In the genomic region with DNA sequence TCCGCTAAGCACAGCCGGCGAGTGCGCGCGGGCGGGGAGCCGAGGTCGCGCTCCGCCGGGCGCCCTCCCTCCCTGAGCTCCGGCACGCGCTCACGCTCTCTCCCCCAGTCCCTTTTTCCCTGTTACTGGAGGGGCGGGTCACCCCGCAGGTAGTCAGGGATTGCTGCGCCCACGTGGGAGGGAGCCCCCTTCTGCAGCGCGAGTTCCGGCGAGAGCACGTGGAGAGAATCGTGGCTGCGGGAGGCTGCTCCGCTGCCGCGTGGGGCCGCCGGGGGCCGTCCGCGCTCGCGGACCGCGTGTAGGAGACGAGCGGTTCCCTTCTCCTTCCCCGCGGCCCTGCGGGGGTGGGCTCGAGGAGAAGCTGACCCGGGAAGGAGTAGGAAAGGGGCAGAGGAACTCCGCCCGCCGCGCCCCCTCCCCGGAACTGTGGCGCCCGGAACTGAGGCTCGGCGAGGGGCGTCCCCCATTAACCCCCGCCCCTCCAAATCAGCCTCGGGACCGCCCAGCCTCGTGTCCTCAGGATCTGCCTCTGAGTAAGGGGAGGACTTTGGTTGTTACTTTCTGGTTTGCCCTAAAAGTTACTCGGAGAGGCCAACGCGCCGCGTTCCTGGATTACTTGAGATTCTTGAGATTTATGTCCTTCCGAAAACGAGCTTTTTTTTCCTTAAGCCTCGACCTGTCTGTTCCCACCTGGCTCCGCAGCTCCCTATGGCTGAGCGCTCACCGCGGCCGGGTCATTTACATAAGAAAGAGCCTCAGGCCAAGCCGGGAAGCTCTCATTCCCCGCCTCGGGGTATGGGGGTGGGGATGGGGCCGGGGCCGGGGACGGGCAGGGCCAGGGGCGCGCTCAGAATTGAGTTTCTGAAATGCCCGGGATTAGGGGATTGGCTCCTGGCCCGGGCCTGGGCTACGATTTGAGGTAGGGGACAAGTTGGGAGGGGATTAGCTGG, we compare ENCODE assay signal across 1 cellular context.
A peak's percentile ranks its signal among the peaks of the same experiment; 100 is the strongest.
TF ChIP-seq lines count a peak whose summit lies in the region.

No MANE protein-coding gene starts in this region.

TF ChIP-seq in HEK293, 187 proteins besides CTCF, POLR2A, EP300 and RAD21 (continued from another document and continues in another):
- TF ChIP-seq, protein P1, sequence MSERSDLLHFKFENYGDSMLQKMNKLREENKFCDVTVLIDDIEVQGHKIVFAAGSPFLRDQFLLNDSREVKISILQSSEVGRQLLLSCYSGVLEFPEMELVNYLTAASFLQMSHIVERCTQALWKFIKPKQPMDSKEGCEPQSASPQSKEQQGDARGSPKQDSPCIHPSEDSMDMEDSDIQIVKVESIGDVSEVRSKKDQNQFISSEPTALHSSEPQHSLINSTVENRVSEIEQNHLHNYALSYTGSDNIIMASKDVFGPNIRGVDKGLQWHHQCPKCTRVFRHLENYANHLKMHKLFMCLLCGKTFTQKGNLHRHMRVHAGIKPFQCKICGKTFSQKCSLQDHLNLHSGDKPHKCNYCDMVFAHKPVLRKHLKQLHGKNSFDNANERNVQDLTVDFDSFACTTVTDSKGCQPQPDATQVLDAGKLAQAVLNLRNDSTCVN (tag by site-specific recombination; optimal IDR thresholded peaks at IDR 0.05): peak; percentile 94
- no peak for TF ChIP-seq ZNF140 (tag by site-specific recombination; IDR thresholded peaks at IDR 0.05)
- TF ChIP-seq ZNF449 (tag by site-specific recombination; IDR thresholded peaks at IDR 0.05): no peak
- TF ChIP-seq ZNF311 (tag by site-specific recombination; IDR thresholded peaks at IDR 0.05; ENCODE audit: borderline replicate concordance): no peak
- TF ChIP-seq HIC1 (tag by site-specific recombination; IDR thresholded peaks at IDR 0.05): no peak
- no peak for TF ChIP-seq ZXDB (tag by site-specific recombination; IDR thresholded peaks at IDR 0.05)
- TF ChIP-seq KLF8 (tag by site-specific recombination; IDR thresholded peaks at IDR 0.05): peak; percentile 89
- TF ChIP-seq ZNF302 (tag by site-specific recombination; IDR thresholded peaks at IDR 0.05; ENCODE audit: low read depth): no peak
- TF ChIP-seq ZNF654 (tag by site-specific recombination; IDR thresholded peaks at IDR 0.05; ENCODE audit: low read depth): no peak
- no peak for TF ChIP-seq ZNF747 (tag by site-specific recombination; IDR thresholded peaks at IDR 0.05)
- TF ChIP-seq KLF17 (tag by site-specific recombination; IDR thresholded peaks at IDR 0.05): 0 out of 2 replicates have a peak, but pooled peaks have one; percentile 42
- no peak for TF ChIP-seq ZNF707 (tag by site-specific recombination; IDR thresholded peaks at IDR 0.05)
- peak; percentile 43; the same call in 1 of the 2 replicates for TF ChIP-seq ZNF518A (tag by site-specific recombination; conservative IDR thresholded peaks at IDR 0.05; ENCODE audit: low read depth)
- TF ChIP-seq SETDB1 (IDR thresholded peaks at IDR 0.05; ENCODE audit: insufficient read length, low read length): no peak
- TF ChIP-seq ZNF501 (tag by site-specific recombination; IDR thresholded peaks at IDR 0.05): 0 out of 2 replicates have a peak, but pooled peaks have one; percentile 41
- no peak; the same call in 1 of the 2 replicates for TF ChIP-seq YY1 (tag by site-specific recombination; IDR thresholded peaks at IDR 0.05)
- TF ChIP-seq PRDM1 (tag by site-specific recombination; IDR thresholded peaks at IDR 0.05): 0 out of 2 replicates have a peak, but pooled peaks have one; percentile 19
- no peak for TF ChIP-seq ZNF133 (tag by site-specific recombination; IDR thresholded peaks at IDR 0.05)
- no peak for TF ChIP-seq ZNF629 (tag by site-specific recombination; IDR thresholded peaks at IDR 0.05)
- TF ChIP-seq, protein P2, sequence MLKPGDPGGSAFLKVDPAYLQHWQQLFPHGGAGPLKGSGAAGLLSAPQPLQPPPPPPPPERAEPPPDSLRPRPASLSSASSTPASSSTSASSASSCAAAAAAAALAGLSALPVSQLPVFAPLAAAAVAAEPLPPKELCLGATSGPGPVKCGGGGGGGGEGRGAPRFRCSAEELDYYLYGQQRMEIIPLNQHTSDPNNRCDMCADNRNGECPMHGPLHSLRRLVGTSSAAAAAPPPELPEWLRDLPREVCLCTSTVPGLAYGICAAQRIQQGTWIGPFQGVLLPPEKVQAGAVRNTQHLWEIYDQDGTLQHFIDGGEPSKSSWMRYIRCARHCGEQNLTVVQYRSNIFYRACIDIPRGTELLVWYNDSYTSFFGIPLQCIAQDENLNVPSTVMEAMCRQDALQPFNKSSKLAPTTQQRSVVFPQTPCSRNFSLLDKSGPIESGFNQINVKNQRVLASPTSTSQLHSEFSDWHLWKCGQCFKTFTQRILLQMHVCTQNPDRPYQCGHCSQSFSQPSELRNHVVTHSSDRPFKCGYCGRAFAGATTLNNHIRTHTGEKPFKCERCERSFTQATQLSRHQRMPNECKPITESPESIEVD (tag by site-specific recombination; IDR thresholded peaks at IDR 0.05): no peak
- no peak for TF ChIP-seq ZNF549 (tag by site-specific recombination; IDR thresholded peaks at IDR 0.05)
- no peak for TF ChIP-seq MEIS1 (CRISPR knock-in tag; IDR thresholded peaks at IDR 0.05; ENCODE audit: borderline replicate concordance)
- TF ChIP-seq ZNF23 (tag by site-specific recombination; IDR thresholded peaks at IDR 0.05; ENCODE audit: borderline replicate concordance): no peak
- no peak for TF ChIP-seq WT1 (tag by site-specific recombination; IDR thresholded peaks at IDR 0.05)
- 0 out of 2 replicates have a peak, but pooled peaks have one; percentile 13 for TF ChIP-seq ZNF366 (tag by site-specific recombination; conservative IDR thresholded peaks at IDR 0.05)
- TF ChIP-seq, protein P3, sequence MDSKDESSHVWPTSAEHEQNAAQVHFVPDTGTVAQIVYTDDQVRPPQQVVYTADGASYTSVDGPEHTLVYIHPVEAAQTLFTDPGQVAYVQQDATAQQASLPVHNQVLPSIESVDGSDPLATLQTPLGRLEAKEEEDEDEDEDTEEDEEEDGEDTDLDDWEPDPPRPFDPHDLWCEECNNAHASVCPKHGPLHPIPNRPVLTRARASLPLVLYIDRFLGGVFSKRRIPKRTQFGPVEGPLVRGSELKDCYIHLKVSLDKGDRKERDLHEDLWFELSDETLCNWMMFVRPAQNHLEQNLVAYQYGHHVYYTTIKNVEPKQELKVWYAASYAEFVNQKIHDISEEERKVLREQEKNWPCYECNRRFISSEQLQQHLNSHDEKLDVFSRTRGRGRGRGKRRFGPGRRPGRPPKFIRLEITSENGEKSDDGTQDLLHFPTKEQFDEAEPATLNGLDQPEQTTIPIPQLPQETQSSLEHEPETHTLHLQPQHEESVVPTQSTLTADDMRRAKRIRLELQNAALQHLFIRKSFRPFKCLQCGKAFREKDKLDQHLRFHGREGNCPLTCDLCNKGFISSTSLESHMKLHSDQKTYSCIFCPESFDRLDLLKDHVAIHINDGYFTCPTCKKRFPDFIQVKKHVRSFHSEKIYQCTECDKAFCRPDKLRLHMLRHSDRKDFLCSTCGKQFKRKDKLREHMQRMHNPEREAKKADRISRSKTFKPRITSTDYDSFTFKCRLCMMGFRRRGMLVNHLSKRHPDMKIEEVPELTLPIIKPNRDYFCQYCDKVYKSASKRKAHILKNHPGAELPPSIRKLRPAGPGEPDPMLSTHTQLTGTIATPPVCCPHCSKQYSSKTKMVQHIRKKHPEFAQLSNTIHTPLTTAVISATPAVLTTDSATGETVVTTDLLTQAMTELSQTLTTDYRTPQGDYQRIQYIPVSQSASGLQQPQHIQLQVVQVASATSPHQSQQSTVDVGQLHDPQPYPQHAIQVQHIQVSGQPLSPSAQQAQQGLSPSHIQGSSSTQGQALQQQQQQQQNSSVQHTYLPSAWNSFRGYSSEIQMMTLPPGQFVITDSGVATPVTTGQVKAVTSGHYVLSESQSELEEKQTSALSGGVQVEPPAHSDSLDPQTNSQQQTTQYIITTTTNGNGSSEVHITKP (tag by site-specific recombination; IDR thresholded peaks at IDR 0.05): peak; percentile 99
- TF ChIP-seq ZNF639 (tag by site-specific recombination; IDR thresholded peaks at IDR 0.05): no peak
- TF ChIP-seq ZSCAN16 (tag by site-specific recombination; IDR thresholded peaks at IDR 0.05): no peak
- no peak for TF ChIP-seq ZNF843 (tag by site-specific recombination; IDR thresholded peaks at IDR 0.05)
- no peak for TF ChIP-seq ZNF521 (tag by site-specific recombination; IDR thresholded peaks at IDR 0.05)
- TF ChIP-seq ZNF776 (tag by site-specific recombination; IDR thresholded peaks at IDR 0.05; ENCODE audit: borderline replicate concordance): no peak
- TF ChIP-seq ZSCAN5A (tag by site-specific recombination; IDR thresholded peaks at IDR 0.05): no peak
- TF ChIP-seq ZNF785 (tag by site-specific recombination; IDR thresholded peaks at IDR 0.05): no peak
